ENCODE assay signal across 10 cellular contexts in genomic region chr2:72220170-72220569, GRCh38.
A peak's percentile ranks its signal among the peaks of the same experiment; 100 is the strongest.
DNase-seq lines count a peak whose midpoint lies in the region; ATAC-seq, FAIRE-seq and TF ChIP-seq lines count a peak whose summit lies in the region.
"Had no signal": no experiment of that assay in that cellular context is flagged by ENCODE, and none has a peak within 500 bp of the region (broad histone marks: within the 10 kb centered on the region; RNA-seq: fewer than 3 reads in every experiment).

No MANE protein-coding gene starts in this region.

- H3K27me3 Mint-ChIP-seq in T-helper 17 cell: no peaks in the 10 kb centered on the region
- H3K27me3 Mint-ChIP-seq: activated CD8-positive, alpha-beta memory T cell treated with anti-CD3 and anti-CD28 coated beads, Interleukin-2, amount 10 ng/mL, durations not matched to agents 7 days and 5 days had no signal

- no peaks in the 10 kb centered on the region for H3K9me3 ChIP-seq in T-helper 17 cell (ENCODE audit: control insufficient read depth, low read length, poor library complexity, severe bottlenecking)

- TF ChIP-seq CTCF in bronchial epithelial cell (IDR thresholded peaks at IDR 0.05; ENCODE audit: insufficient read depth, low read length, severe bottlenecking) (peak; percentile 8), retinal pigment epithelial cell (conservative IDR thresholded peaks at IDR 0.05; ENCODE audit: low read depth, low read length) (peak; percentile 37)

- H3K4me3 ChIP-seq in bronchial epithelial cell (ENCODE audit: low read depth, low read length): no peak overlapping the region
- no peak overlapping the region for H3K4me3 ChIP-seq in retinal pigment epithelial cell (ENCODE audit: low read length)

- H3K27ac Mint-ChIP-seq in T-helper 17 cell: no peak overlapping the region
- H3K27ac Mint-ChIP-seq: activated CD8-positive, alpha-beta memory T cell treated with anti-CD3 and anti-CD28 coated beads, Interleukin-2, amount 10 ng/mL, durations not matched to agents 7 days and 5 days had no signal

- peak; percentile 1 for DNase-seq in NCI-H748 (lab: John Stamatoyannopoulos, UW; ENCODE audit: unreplicated experiment)
- DNase-seq in NCI-H748 treated with DMSO at 0.1 percent for 48 hours (lab: John Stamatoyannopoulos, UW): no peak
- peak; percentile 54 for DNase-seq in NAMALWA (ENCODE audit: low spot score)
- DNase-seq in bronchial epithelial cell (ENCODE audit: low read depth): no peak
- no peak for DNase-seq in retinal pigment epithelial cell (ENCODE audit: low read depth)
- no peak for DNase-seq in T-helper 17 cell
- DNase-seq: activated CD8-positive, alpha-beta memory T cell treated with anti-CD3 and anti-CD28 coated beads, Interleukin-2, amount 10 ng/mL, durations not matched to agents 7 days and 5 days; left colon had no signal

- H3K27me3 ChIP-seq in bronchial epithelial cell (ENCODE audit: control insufficient read depth, insufficient read depth, low read length): no peaks in the 10 kb centered on the region

- H3K4me3 Mint-ChIP-seq in T-helper 17 cell: no peak overlapping the region
- H3K4me3 Mint-ChIP-seq: activated CD8-positive, alpha-beta memory T cell treated with anti-CD3 and anti-CD28 coated beads, Interleukin-2, amount 10 ng/mL, durations not matched to agents 7 days and 5 days had no signal

- no peaks in the 10 kb centered on the region for H3K4me1 Mint-ChIP-seq in T-helper 17 cell
- H3K4me1 Mint-ChIP-seq: activated CD8-positive, alpha-beta memory T cell treated with anti-CD3 and anti-CD28 coated beads, Interleukin-2, amount 10 ng/mL, durations not matched to agents 7 days and 5 days had no signal

- no peaks in the 10 kb centered on the region for H3K36me3 ChIP-seq in bronchial epithelial cell (ENCODE audit: control insufficient read depth, insufficient read depth, low read length)

- H3K36me3 Mint-ChIP-seq in T-helper 17 cell (ENCODE audit: low read depth): no peaks in the 10 kb centered on the region
- H3K36me3 Mint-ChIP-seq: activated CD8-positive, alpha-beta memory T cell treated with anti-CD3 and anti-CD28 coated beads, Interleukin-2, amount 10 ng/mL, durations not matched to agents 7 days and 5 days had no signal

- FAIRE-seq in bronchial epithelial cell (lab: Jason Lieb, UNC): no peak

- no peak for ATAC-seq in GM18517 (IDR thresholded peaks at IDR 0.05; ENCODE audit: unreplicated experiment)
- no peak for ATAC-seq in T-helper 17 cell
- no peak for ATAC-seq in HG03095 (IDR thresholded peaks at IDR 0.05; ENCODE audit: unreplicated experiment)
- ATAC-seq: activated CD8-positive, alpha-beta memory T cell treated with anti-CD3 and anti-CD28 coated beads, Interleukin-2, amount 10 ng/mL, durations not matched to agents 7 days and 5 days; left colon had no signal

Comparison
In these comparisons a context has a peak if more than half of its experiments do, and no peak if none do; other contexts are left out.
1. DNase-seq: peak in NCI-H748 (single experiment) and NAMALWA (single experiment); none in NCI-H748 treated with DMSO at 0.1 percent for 48 hours (single experiment), bronchial epithelial cell (single experiment), retinal pigment epithelial cell (single experiment) and T-helper 17 cell (0 of 3).